Comparison of ENCODE assay signal across 1 cellular context in genomic region chr17:16215273-16215964, GRCh38.
TF ChIP-seq lines count a peak whose summit lies in the region.

TSS of gene NCOR1 (minus strand) at chr17:16215534. CDS start at chr17:16194569, 20,965 bp downstream.

TF ChIP-seq in K562, 482 proteins besides CTCF, POLR2A, EP300 and RAD21 (continued from another document and continues in another):
- TF ChIP-seq CHD7 (IDR thresholded peaks at IDR 0.05; ENCODE audit: low read depth, low read length) (no peak), HEY1 (CRISPR knock-in tag; IDR thresholded peaks at IDR 0.05; ENCODE audit: borderline replicate concordance) (no peak), FIP1L1 (IDR thresholded peaks at IDR 0.05; ENCODE audit: low read depth, low read length, poor library complexity, severe bottlenecking) (peak; percentile 46), ZNF282 (CRISPR knock-in tag; IDR thresholded peaks at IDR 0.05) (no peak), PCBP2 (IDR thresholded peaks at IDR 0.05; ENCODE audit: low read depth, low read length, poor library complexity, severe bottlenecking) (peak; percentile 27), MEF2A (IDR thresholded peaks at IDR 0.05; ENCODE audit: control insufficient read depth, low read depth, low read length) (no peak), NR4A1 (CRISPR knock-in tag; IDR thresholded peaks at IDR 0.05) (0 out of 2 replicates have a peak, but pooled peaks have one; percentile 14), NR4A1 (tag; IDR thresholded peaks at IDR 0.05) (no peak), ARID4B (CRISPR knock-in tag; IDR thresholded peaks at IDR 0.05) (no peak; the same call in 1 of the 2 replicates), MYNN (IDR thresholded peaks at IDR 0.05) (no peak), MYNN (CRISPR knock-in tag; IDR thresholded peaks at IDR 0.05) (no peak), MTA3 (IDR thresholded peaks at IDR 0.05; ENCODE audit: borderline replicate concordance) (peak; percentile 82; the same call in 1 of the 2 replicates), KLF6 (CRISPR knock-in tag; IDR thresholded peaks at IDR 0.05; ENCODE audit: borderline replicate concordance) (no peak), POLR2AphosphoS5 (IDR thresholded peaks at IDR 0.05; ENCODE audit: control insufficient read depth, insufficient read depth, low read depth, low read length) (peak; percentile 57; the same call in 1 of the 2 replicates), ZNF76 (CRISPR knock-in tag; IDR thresholded peaks at IDR 0.05; ENCODE audit: borderline replicate concordance) (no peak), SAFB (IDR thresholded peaks at IDR 0.05; ENCODE audit: borderline replicate concordance, low read depth, low read length) (peak; percentile 68; the same call in 1 of the 2 replicates), CTBP1 (IDR thresholded peaks at IDR 0.05; ENCODE audit: borderline replicate concordance) (peak; percentile 42; the same call in 1 of the 2 replicates), CHD1 (IDR thresholded peaks at IDR 0.05; ENCODE audit: low read length) (peak; percentile 68), TBP (optimal IDR thresholded peaks at IDR 0.05; ENCODE audit: low read depth, low read length) (peak; percentile 86), ZNF253 (CRISPR knock-in tag; conservative IDR thresholded peaks at IDR 0.05) (no peak), WHSC1 (IDR thresholded peaks at IDR 0.05; ENCODE audit: low read length) (no peak), PCBP1 (IDR thresholded peaks at IDR 0.05; ENCODE audit: low read depth, low read length, poor library complexity, severe bottlenecking) (peak; percentile 41), RB1 (IDR thresholded peaks at IDR 0.05; ENCODE audit: low read depth) (peak; percentile 49; the same call in 1 of the 2 replicates)
- TF ChIP-seq, protein P1, sequence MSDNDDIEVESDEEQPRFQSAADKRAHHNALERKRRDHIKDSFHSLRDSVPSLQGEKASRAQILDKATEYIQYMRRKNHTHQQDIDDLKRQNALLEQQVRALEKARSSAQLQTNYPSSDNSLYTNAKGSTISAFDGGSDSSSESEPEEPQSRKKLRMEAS (CRISPR knock-in tag; IDR thresholded peaks at IDR 0.05): peak; percentile 26; the same call in 1 of the 2 replicates
- TF ChIP-seq, protein P2, sequence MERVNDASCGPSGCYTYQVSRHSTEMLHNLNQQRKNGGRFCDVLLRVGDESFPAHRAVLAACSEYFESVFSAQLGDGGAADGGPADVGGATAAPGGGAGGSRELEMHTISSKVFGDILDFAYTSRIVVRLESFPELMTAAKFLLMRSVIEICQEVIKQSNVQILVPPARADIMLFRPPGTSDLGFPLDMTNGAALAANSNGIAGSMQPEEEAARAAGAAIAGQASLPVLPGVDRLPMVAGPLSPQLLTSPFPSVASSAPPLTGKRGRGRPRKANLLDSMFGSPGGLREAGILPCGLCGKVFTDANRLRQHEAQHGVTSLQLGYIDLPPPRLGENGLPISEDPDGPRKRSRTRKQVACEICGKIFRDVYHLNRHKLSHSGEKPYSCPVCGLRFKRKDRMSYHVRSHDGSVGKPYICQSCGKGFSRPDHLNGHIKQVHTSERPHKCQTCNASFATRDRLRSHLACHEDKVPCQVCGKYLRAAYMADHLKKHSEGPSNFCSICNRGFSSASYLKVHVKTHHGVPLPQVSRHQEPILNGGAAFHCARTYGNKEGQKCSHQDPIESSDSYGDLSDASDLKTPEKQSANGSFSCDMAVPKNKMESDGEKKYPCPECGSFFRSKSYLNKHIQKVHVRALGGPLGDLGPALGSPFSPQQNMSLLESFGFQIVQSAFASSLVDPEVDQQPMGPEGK (CRISPR knock-in tag; IDR thresholded peaks at IDR 0.05; ENCODE audit: borderline replicate concordance): no peak
- TF ChIP-seq, protein P3, sequence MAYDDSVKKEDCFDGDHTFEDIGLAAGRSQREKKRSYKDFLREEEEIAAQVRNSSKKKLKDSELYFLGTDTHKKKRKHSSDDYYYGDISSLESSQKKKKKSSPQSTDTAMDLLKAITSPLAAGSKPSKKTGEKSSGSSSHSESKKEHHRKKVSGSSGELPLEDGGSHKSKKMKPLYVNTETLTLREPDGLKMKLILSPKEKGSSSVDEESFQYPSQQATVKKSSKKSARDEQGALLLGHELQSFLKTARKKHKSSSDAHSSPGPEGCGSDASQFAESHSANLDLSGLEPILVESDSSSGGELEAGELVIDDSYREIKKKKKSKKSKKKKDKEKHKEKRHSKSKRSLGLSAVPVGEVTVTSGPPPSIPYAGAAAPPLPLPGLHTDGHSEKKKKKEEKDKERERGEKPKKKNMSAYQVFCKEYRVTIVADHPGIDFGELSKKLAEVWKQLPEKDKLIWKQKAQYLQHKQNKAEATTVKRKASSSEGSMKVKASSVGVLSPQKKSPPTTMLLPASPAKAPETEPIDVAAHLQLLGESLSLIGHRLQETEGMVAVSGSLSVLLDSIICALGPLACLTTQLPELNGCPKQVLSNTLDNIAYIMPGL (CRISPR knock-in tag; IDR thresholded peaks at IDR 0.05): no peak
- TF ChIP-seq, protein P4, sequence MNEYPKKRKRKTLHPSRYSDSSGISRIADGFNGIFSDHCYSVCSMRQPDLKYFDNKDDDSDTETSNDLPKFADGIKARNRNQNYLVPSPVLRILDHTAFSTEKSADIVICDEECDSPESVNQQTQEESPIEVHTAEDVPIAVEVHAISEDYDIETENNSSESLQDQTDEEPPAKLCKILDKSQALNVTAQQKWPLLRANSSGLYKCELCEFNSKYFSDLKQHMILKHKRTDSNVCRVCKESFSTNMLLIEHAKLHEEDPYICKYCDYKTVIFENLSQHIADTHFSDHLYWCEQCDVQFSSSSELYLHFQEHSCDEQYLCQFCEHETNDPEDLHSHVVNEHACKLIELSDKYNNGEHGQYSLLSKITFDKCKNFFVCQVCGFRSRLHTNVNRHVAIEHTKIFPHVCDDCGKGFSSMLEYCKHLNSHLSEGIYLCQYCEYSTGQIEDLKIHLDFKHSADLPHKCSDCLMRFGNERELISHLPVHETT (CRISPR knock-in tag; conservative IDR thresholded peaks at IDR 0.05 in 1 of 2, IDR thresholded peaks at IDR 0.05 in 1 of 2): peak in 1 of 2 experiments; percentile 31; a peak in 1 of 4 replicates
- TF ChIP-seq, protein P5, sequence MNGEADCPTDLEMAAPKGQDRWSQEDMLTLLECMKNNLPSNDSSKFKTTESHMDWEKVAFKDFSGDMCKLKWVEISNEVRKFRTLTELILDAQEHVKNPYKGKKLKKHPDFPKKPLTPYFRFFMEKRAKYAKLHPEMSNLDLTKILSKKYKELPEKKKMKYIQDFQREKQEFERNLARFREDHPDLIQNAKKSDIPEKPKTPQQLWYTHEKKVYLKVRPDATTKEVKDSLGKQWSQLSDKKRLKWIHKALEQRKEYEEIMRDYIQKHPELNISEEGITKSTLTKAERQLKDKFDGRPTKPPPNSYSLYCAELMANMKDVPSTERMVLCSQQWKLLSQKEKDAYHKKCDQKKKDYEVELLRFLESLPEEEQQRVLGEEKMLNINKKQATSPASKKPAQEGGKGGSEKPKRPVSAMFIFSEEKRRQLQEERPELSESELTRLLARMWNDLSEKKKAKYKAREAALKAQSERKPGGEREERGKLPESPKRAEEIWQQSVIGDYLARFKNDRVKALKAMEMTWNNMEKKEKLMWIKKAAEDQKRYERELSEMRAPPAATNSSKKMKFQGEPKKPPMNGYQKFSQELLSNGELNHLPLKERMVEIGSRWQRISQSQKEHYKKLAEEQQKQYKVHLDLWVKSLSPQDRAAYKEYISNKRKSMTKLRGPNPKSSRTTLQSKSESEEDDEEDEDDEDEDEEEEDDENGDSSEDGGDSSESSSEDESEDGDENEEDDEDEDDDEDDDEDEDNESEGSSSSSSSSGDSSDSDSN (IDR thresholded peaks at IDR 0.05; ENCODE audit: borderline replicate concordance in 1 of 2, low read depth in 2 of 2, low read length in 2 of 2): peak; percentile 61 to 84; a peak in 3 of 4 replicates
